ENCODE assay signal across 33 cellular contexts in the genomic region with DNA sequence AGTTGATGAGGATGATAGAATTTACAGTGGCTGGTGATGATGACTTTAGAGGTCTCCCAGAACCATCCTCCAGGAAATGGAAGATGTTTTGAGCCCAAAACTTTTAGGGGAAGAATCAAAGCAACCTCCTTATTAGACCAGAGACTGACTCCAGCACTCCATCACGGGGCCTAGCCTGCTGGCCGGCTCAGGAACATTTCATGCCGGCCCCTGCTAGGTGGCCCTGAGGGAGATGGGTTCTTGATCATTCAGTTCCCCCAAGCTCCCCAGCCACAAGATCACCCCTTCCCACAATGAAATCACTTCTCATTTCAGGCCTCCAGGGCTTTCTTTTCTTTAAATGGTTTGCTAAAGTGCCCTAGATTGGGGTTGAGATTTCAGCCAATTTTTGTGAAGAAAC.
DNase-seq lines count a peak whose midpoint lies in the region; ATAC-seq and TF ChIP-seq lines count a peak whose summit lies in the region.
"Had no signal": no experiment of that assay in that cellular context is flagged by ENCODE, and none has a peak within 500 bp of the region (broad histone marks: within the 10 kb centered on the region; RNA-seq: fewer than 3 reads in every experiment).

No MANE protein-coding gene starts in this region.

- peak; percentile 15 for DNase-seq in activated CD8-positive, alpha-beta memory T cell treated with anti-CD3 and anti-CD28 coated beads, Interleukin-2, amount 10 ng/mL, durations not matched to agents 7 days and 5 days
- no peak for DNase-seq in activated CD8-positive, alpha-beta memory T cell treated with anti-CD3 and anti-CD28 coated beads, Interleukin-2, amount 50 U/mL, for 4 hours
- DNase-seq in osteocyte (ENCODE audit: extremely low spot score, unreplicated experiment) (peak; percentile 64), midbrain (lab: John Stamatoyannopoulos, UW) (no peak), stomach (no peak)
- DNase-seq: 8988T; ACHN; AML-193; BE2C; C1 segment of cervical spinal cord; Caco-2; Calu3; CD4-positive, alpha-beta memory T cell; CD4-positive, alpha-beta T cell; CD4-positive, CD25-positive, alpha-beta regulatory T cell; CD8-positive, alpha-beta memory T cell; CD8-positive, alpha-beta T cell; COR-L47; DMS 273 treated with DMSO at 0.1 percent for 48 hours; DMS153; DMS53; DMS79; DMS79 treated with DMSO at 0.1 percent for 48 hours; DND-41; EL had no signal

- H3K4me1 Mint-ChIP-seq in activated CD8-positive, alpha-beta memory T cell treated with anti-CD3 and anti-CD28 coated beads, Interleukin-2, amount 10 ng/mL, durations not matched to agents 7 days and 5 days, result no peaks in the 10 kb centered on the region
- H3K4me1 Mint-ChIP-seq in osteocyte (ENCODE audit: unreplicated experiment), result no peaks in the 10 kb centered on the region
- H3K4me1 Mint-ChIP-seq: B cell; CD4-positive, alpha-beta memory T cell; CD4-positive, CD25-positive, alpha-beta regulatory T cell; CD8-positive, alpha-beta memory T cell had no signal

- TF ChIP-seq POLR2A in stomach (IDR thresholded peaks at IDR 0.05), result no peak

- CTCF ChIA-PET in activated CD8-positive, alpha-beta memory T cell treated with anti-CD3 and anti-CD28 coated beads, Interleukin-2, amount 10 ng/mL, durations not matched to agents 7 days and 5 days (lab: Charles Lee), result no interaction called here

- H3K9me3 ChIP-seq in neutrophil, result no peaks in the 10 kb centered on the region
- no peaks in the 10 kb centered on the region for H3K9me3 ChIP-seq in stomach
- H3K9me3 ChIP-seq: A549; BE2C; BLaER1; BLaER1 treated with 17β-estradiol and CSF1 and Interleukin-3, amounts not matched to agents 10 nM and 100 nM; Caco-2 had no signal

- no peaks in the 10 kb centered on the region for H3K36me3 Mint-ChIP-seq in activated CD8-positive, alpha-beta memory T cell treated with anti-CD3 and anti-CD28 coated beads, Interleukin-2, amount 10 ng/mL, durations not matched to agents 7 days and 5 days
- H3K36me3 Mint-ChIP-seq in osteocyte (ENCODE audit: unreplicated experiment), result no peaks in the 10 kb centered on the region
- H3K36me3 Mint-ChIP-seq: CD4-positive, alpha-beta memory T cell; CD4-positive, CD25-positive, alpha-beta regulatory T cell; CD8-positive, alpha-beta memory T cell; CD8-positive, alpha-beta T cell had no signal

- H3K27me3 ChIP-seq in neutrophil, result no peaks in the 10 kb centered on the region
- H3K27me3 ChIP-seq in stomach, result peaks cover 0 to 12% (median 0%) of the 10 kb centered on the region in 3 donors
- H3K27me3 ChIP-seq: BE2C; BLaER1; BLaER1 treated with 17β-estradiol and CSF1 and Interleukin-3, amounts not matched to agents 10 nM and 100 nM had no signal

- H3K27me3 Mint-ChIP-seq in activated CD8-positive, alpha-beta memory T cell treated with anti-CD3 and anti-CD28 coated beads, Interleukin-2, amount 10 ng/mL, durations not matched to agents 7 days and 5 days, result peaks cover 15% of the 10 kb centered on the region
- H3K27me3 Mint-ChIP-seq in osteocyte (ENCODE audit: unreplicated experiment), result peaks cover 34% of the 10 kb centered on the region

- no peak overlapping the region for H3K4me3 Mint-ChIP-seq in activated CD8-positive, alpha-beta memory T cell treated with anti-CD3 and anti-CD28 coated beads, Interleukin-2, amount 10 ng/mL, durations not matched to agents 7 days and 5 days
- H3K4me3 Mint-ChIP-seq in osteocyte (ENCODE audit: unreplicated experiment), result no peak overlapping the region
- H3K4me3 Mint-ChIP-seq: B cell; CD14-positive monocyte; CD4-positive, alpha-beta memory T cell; CD4-positive, alpha-beta T cell; CD4-positive, CD25-positive, alpha-beta regulatory T cell; CD8-positive, alpha-beta memory T cell; CD8-positive, alpha-beta T cell had no signal

- TF ChIP-seq EP300 in stomach (IDR thresholded peaks at IDR 0.05), result no peak

- 92 to 97% (median 96%) methylated on average over 3 of the region's 3 CpGs for WGBS in stomach, 5 donors

- no peak overlapping the region for H3K27ac Mint-ChIP-seq in activated CD8-positive, alpha-beta memory T cell treated with anti-CD3 and anti-CD28 coated beads, Interleukin-2, amount 10 ng/mL, durations not matched to agents 7 days and 5 days
- H3K27ac Mint-ChIP-seq in osteocyte (ENCODE audit: unreplicated experiment), result no peak overlapping the region
- H3K27ac Mint-ChIP-seq: B cell; CD4-positive, alpha-beta memory T cell; CD4-positive, alpha-beta T cell; CD4-positive, CD25-positive, alpha-beta regulatory T cell; CD8-positive, alpha-beta memory T cell; CD8-positive, alpha-beta T cell had no signal

- ATAC-seq in activated CD8-positive, alpha-beta memory T cell treated with anti-CD3 and anti-CD28 coated beads, Interleukin-2, amount 10 ng/mL, durations not matched to agents 7 days and 5 days, result no peak
- ATAC-seq: A549; CD8-positive, alpha-beta T cell had no signal

- H3K4me1 ChIP-seq in neutrophil (ENCODE audit: control insufficient read depth in 1 of 2, insufficient read depth in 1 of 2, low read depth in 1 of 2, low read length in 1 of 2) (peaks cover 30 to 34% of the 10 kb centered on the region in 2 experiments), stomach (peaks cover 0 to 9% (median 2%) of the 10 kb centered on the region in 4 donors)
- H3K4me1 ChIP-seq: A549, BE2C, BLaER1, Caco-2 had no signal

- no peak overlapping the region for H3K4me3 ChIP-seq in neutrophil (ENCODE audit: low read depth in 1 of 2, low read length in 1 of 2)
- no peak overlapping the region for H3K4me3 ChIP-seq in stomach
- H3K4me3 ChIP-seq: A549; BLaER1; BLaER1 treated with 17β-estradiol and CSF1 and Interleukin-3, amounts not matched to agents 10 nM and 100 nM had no signal

- intact Hi-C loops in stomach (cut with DNase I; ENCODE audit: low total_unique reads), result no loop called here

- peak overlapping the region; percentile 99 for H3K27ac ChIP-seq in neutrophil
- H3K27ac ChIP-seq in stomach, result no peak overlapping the region
- H3K27ac ChIP-seq: 22Rv1; A549; BLaER1; BLaER1 treated with 17β-estradiol and CSF1 and Interleukin-3, amounts not matched to agents 10 nM and 100 nM; C4-2B had no signal

- H3K36me3 ChIP-seq in neutrophil (no peaks in the 10 kb centered on the region), stomach (no peaks in the 10 kb centered on the region)
- H3K36me3 ChIP-seq: BE2C; BLaER1; BLaER1 treated with 17β-estradiol and CSF1 and Interleukin-3, amounts not matched to agents 10 nM and 100 nM had no signal

- no peaks in the 10 kb centered on the region for H3K9me3 Mint-ChIP-seq in activated CD8-positive, alpha-beta memory T cell treated with anti-CD3 and anti-CD28 coated beads, Interleukin-2, amount 10 ng/mL, durations not matched to agents 7 days and 5 days (ENCODE audit: low read depth)
- no peaks in the 10 kb centered on the region for H3K9me3 Mint-ChIP-seq in osteocyte (ENCODE audit: unreplicated experiment)
- H3K9me3 Mint-ChIP-seq: CD4-positive, alpha-beta memory T cell; CD4-positive, alpha-beta T cell; CD4-positive, CD25-positive, alpha-beta regulatory T cell; CD8-positive, alpha-beta memory T cell; CD8-positive, alpha-beta T cell had no signal

- TF ChIP-seq CTCF in neutrophil (IDR thresholded peaks at IDR 0.05) (no peak), osteocyte (IDR thresholded peaks at IDR 0.05) (no peak), stomach (IDR thresholded peaks at IDR 0.05) (no peak)

Comparison
In these comparisons a context has a peak if more than half of its experiments do, and no peak if none do; other contexts are left out.
1. DNase-seq: peak in activated CD8-positive, alpha-beta memory T cell treated with anti-CD3 and anti-CD28 coated beads, Interleukin-2, amount 10 ng/mL, durations not matched to agents 7 days and 5 days (single experiment) and osteocyte (single experiment); none in activated CD8-positive, alpha-beta memory T cell treated with anti-CD3 and anti-CD28 coated beads, Interleukin-2, amount 50 U/mL, for 4 hours (single experiment), midbrain (single experiment) and stomach (single experiment).